ENCODE assay signal across 8 cellular contexts in the genomic region with DNA sequence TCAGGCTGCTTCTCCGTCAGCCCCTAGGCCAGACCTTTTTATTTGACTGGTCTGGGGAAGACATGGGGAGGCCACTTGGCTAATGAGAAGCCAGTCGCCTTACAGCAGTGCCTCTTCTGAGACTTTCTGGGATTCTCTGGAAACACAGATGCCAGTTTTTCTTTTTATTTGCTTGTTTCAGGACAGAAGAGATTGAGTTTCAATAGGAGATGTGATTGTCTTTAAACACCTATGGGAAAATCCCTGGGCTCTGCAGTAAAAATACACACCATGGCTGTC. TPM values are rescaled to one million over a fixed set of nuclear protein-coding genes. Genes with fewer than 3 reads are reported as not detected.
DNase-seq lines count a peak whose midpoint lies in the region; ATAC-seq and TF ChIP-seq lines count a peak whose summit lies in the region.

No MANE protein-coding gene starts in this region.

- H3K27ac ChIP-seq in KOPT-K1 (ENCODE audit: low read depth, low read length, poor library complexity, severe bottlenecking): peak overlapping the region; percentile 80
- peak overlapping the region; percentile 97 for H3K27ac ChIP-seq in duodenal mucosa (ENCODE audit: low read depth, low read length)
- H3K27ac ChIP-seq in neuronal stem cell (replicated peaks; ENCODE audit: low read length): no peak overlapping the region

- no peak overlapping the region for H2BK15ac ChIP-seq in neuronal stem cell (ENCODE audit: low read length)

- no peak overlapping the region for H3K4ac ChIP-seq in neuronal stem cell (ENCODE audit: low read length)

- H4K91ac ChIP-seq in neuronal stem cell (ENCODE audit: low read depth, low read length, poor library complexity): no peak overlapping the region

- peaks cover 0 to 4% (median 0%) of the 10 kb centered on the region in 7 donors for H3K9me3 Mint-ChIP-seq in CD14-positive monocyte

- peaks cover 64% of the 10 kb centered on the region for H3K4me1 Mint-ChIP-seq in CD14-positive monocyte

- no CpG with 5 or more reads among the region's 2 CpGs for WGBS in neuronal stem cell (ENCODE audit: extremely low coverage in 2 of 2, insufficient read length in 2 of 2, insufficient replicate concordance in 1 of 2), 2 donors

- no peaks in the 10 kb centered on the region for H3K27me3 ChIP-seq in duodenal mucosa (ENCODE audit: control insufficient read depth in 1 of 2, insufficient read depth in 2 of 2, low read length in 2 of 2)
- H3K27me3 ChIP-seq in neuronal stem cell (ENCODE audit: control insufficient read depth in 3 of 3, insufficient read depth in 3 of 3, low read depth in 1 of 3, low read length in 3 of 3): peaks cover 0 to 6% (median 0%) of the 10 kb centered on the region in 3 experiments

- peak overlapping the region; percentile 59 for H3K4me2 ChIP-seq in neuronal stem cell (ENCODE audit: insufficient read depth, low read length, poor library complexity, severe bottlenecking)

- no peak overlapping the region for H2BK5ac ChIP-seq in neuronal stem cell (ENCODE audit: low read length)

- H2AFZ ChIP-seq in neuronal stem cell (ENCODE audit: low read length): peak overlapping the region; percentile 89

- no peaks in the 10 kb centered on the region for H3K79me1 ChIP-seq in neuronal stem cell (ENCODE audit: low read depth, low read length)

- H3K36me3 Mint-ChIP-seq in CD14-positive monocyte: peaks cover 4 to 11% of the 10 kb centered on the region in 2 donors

- DNase-seq in CD14-positive monocyte (ENCODE audit: low spot score) (no peak), neuronal stem cell (ENCODE audit: low spot score) (no peak), DMS114 treated with DMSO at 0.1 percent for 48 hours (lab: John Stamatoyannopoulos, UW; ENCODE audit: unreplicated experiment) (no peak), HCEC 1CT (no peak)

- H3K36me3 ChIP-seq in KOPT-K1 (ENCODE audit: insufficient read depth, low read length) (no peaks in the 10 kb centered on the region), duodenal mucosa (ENCODE audit: control insufficient read depth in 1 of 2, insufficient read depth in 2 of 2, low read length in 2 of 2) (no peaks in the 10 kb centered on the region), neuronal stem cell (replicated peaks in 1 of 2; ENCODE audit: control insufficient read depth in 2 of 2, insufficient read depth in 2 of 2, low read length in 2 of 2) (no peaks in the 10 kb centered on the region)

- H3K9ac ChIP-seq in duodenal mucosa (ENCODE audit: low read depth in 1 of 2, low read length in 2 of 2) (peak overlapping the region; percentile 78 to 89), neuronal stem cell (ENCODE audit: low read depth, low read length, poor library complexity) (no peak overlapping the region)

- intact Hi-C loops in CD14-positive monocyte (cut with micrococcal nuclease): loop anchor here in 1 of 2 donors (1.0 to 5.0 kb wide), 2 partner anchors 15 to 37 kb away; a partner anchor contains a TSS

- peak overlapping the region; percentile 30 for H2AK5ac ChIP-seq in neuronal stem cell (ENCODE audit: low read depth, low read length)

- H3K4me3 ChIP-seq in duodenal mucosa (ENCODE audit: low read depth in 1 of 2, low read length in 2 of 2): peak overlapping the region; percentile 50 to 58
- no peak overlapping the region for H3K4me3 ChIP-seq in neuronal stem cell (ENCODE audit: low read length in 2 of 2)

- no peak overlapping the region for H2BK120ac ChIP-seq in neuronal stem cell (ENCODE audit: low read depth, low read length)

- peak overlapping the region; percentile 69 to 84 for H3K4me3 Mint-ChIP-seq in CD14-positive monocyte

- H3K9me3 ChIP-seq in KOPT-K1 (ENCODE audit: insufficient read depth, low read length, poor library complexity, severe bottlenecking): no peaks in the 10 kb centered on the region
- no peaks in the 10 kb centered on the region for H3K9me3 ChIP-seq in duodenal mucosa (ENCODE audit: control insufficient read depth in 1 of 2, low read length in 2 of 2)
- H3K9me3 ChIP-seq in neuronal stem cell (replicated peaks in 1 of 2; ENCODE audit: control insufficient read depth in 2 of 2, insufficient read depth in 1 of 2, low read depth in 1 of 2, low read length in 2 of 2): no peaks in the 10 kb centered on the region

- H2BK12ac ChIP-seq in neuronal stem cell (ENCODE audit: low read length): no peak overlapping the region

- ATAC-seq in HG02571 (IDR thresholded peaks at IDR 0.05; ENCODE audit: unreplicated experiment): no peak
- no peak for ATAC-seq in HG03442 (IDR thresholded peaks at IDR 0.05; ENCODE audit: unreplicated experiment)

- H4K8ac ChIP-seq in neuronal stem cell (ENCODE audit: low read depth, low read length): no peak overlapping the region

- H3K27me3 Mint-ChIP-seq in CD14-positive monocyte (ENCODE audit: low read depth in 3 of 3): peaks cover 0 to 2% (median 0%) of the 10 kb centered on the region in 3 donors

- H3K23ac ChIP-seq in neuronal stem cell (ENCODE audit: low read depth, low read length, poor library complexity): peak overlapping the region; percentile 38

- H3K14ac ChIP-seq in neuronal stem cell (ENCODE audit: low read length): peak overlapping the region; percentile 26

- H3K27ac Mint-ChIP-seq in CD14-positive monocyte: peak overlapping the region; percentile 99 to 100 (median 100)

- H3K4me1 ChIP-seq in duodenal mucosa (ENCODE audit: control insufficient read depth in 1 of 2, insufficient read depth in 2 of 2, low read length in 2 of 2) (peaks cover 70 to 72% of the 10 kb centered on the region in 2 donors), neuronal stem cell (ENCODE audit: control insufficient read depth in 2 of 2, insufficient read depth in 1 of 2, low read depth in 1 of 2, low read length in 2 of 2) (peaks cover 37 to 40% of the 10 kb centered on the region in 2 donors)

- no peak for TF ChIP-seq CTCF in CD14-positive monocyte (IDR thresholded peaks at IDR 0.05)

- H3K18ac ChIP-seq in neuronal stem cell (ENCODE audit: low read length): peak overlapping the region; percentile 91

RNA-seq across cellular contexts. Expression of a gene that starts 15.4 kb away (rescaled TPM):
- polyA plus RNA-seq in CD14-positive monocyte: 100 to 1,000 TPM; 293 to 483 TPM
- polyA plus RNA-seq in neuronal stem cell (2013, experiment 1 of 2): 59.9 TPM
- 59.9 TPM for polyA plus RNA-seq in neuronal stem cell (2013, experiment 2 of 2)

Comparison
In these comparisons a context has a peak if more than half of its experiments do, and no peak if none do; other contexts are left out.
1. H3K4me3 ChIP-seq: peak in duodenal mucosa (2 of 2); none in neuronal stem cell (0 of 2).